ENCODE assay signal across 21 cellular contexts in genomic region chr10:72375173-72375572, GRCh38. TPM values are rescaled to one million over a fixed set of nuclear protein-coding genes. Genes with fewer than 3 reads are reported as not detected.
DNase-seq lines count a peak whose midpoint lies in the region; TF ChIP-seq lines count a peak whose summit lies in the region.
"Had no signal": no experiment of that assay in that cellular context is flagged by ENCODE, and none has a peak within 500 bp of the region (broad histone marks: within the 10 kb centered on the region; RNA-seq: fewer than 3 reads in every experiment).

No MANE protein-coding gene starts in this region.

- no peak overlapping the region for H3K9ac ChIP-seq in endodermal cell (ENCODE audit: extremely low read depth, low read length, poor library complexity, severe bottlenecking)

- H3K9me3 Mint-ChIP-seq in endodermal cell: no peaks in the 10 kb centered on the region
- no peaks in the 10 kb centered on the region for H3K9me3 Mint-ChIP-seq in Calu3 (ENCODE audit: low read depth, unreplicated experiment)
- H3K9me3 Mint-ChIP-seq: activated naive CD8-positive, alpha-beta T cell treated with anti-CD3 and anti-CD28 coated beads, Interleukin-2, amount 50 U/mL, for 24 hours; activated T-helper 2 cell treated with anti-CD3 and anti-CD28 coated beads, Interferon-gamma antibody, Interleukin-2, Interleukin-4, amounts not matched to agents 10 μg/mL and 5 μg/mL and 100 μg/mL, durations not matched to agents 14 hours and 24 hours and 36 hours; stimulated activated effector memory CD8-positive, alpha-beta T cell treated with anti-CD3 and anti-CD28 coated beads, Interleukin-12 subunit alpha, Interleukin-12 subunit beta, amount 100 ng/mL, for 72 hours had no signal

- peaks cover 18% of the 10 kb centered on the region for H3K4me1 Mint-ChIP-seq in endodermal cell
- H3K4me1 Mint-ChIP-seq in Calu3 (ENCODE audit: low read depth, unreplicated experiment): no peaks in the 10 kb centered on the region

- H3K27me3 ChIP-seq in endodermal cell (ENCODE audit: control insufficient read depth, insufficient read depth, low read length, poor library complexity, severe bottlenecking): no peaks in the 10 kb centered on the region
- H3K27me3 ChIP-seq: esophagus muscularis mucosa, SJCRH30, tibial artery had no signal

- no TSS peak for BruUV-seq in Calu3 (replicated peaks; lab: Mats Ljungman, UMichigan)

- peak; percentile 29 for TF ChIP-seq CTCF in LNCaP clone FGC (IDR thresholded peaks at IDR 0.05; ENCODE audit: control insufficient read depth, extremely low read depth, insufficient read depth)
- TF ChIP-seq CTCF in endodermal cell (conservative IDR thresholded peaks at IDR 0.05): peak; percentile 44
- no peak for TF ChIP-seq CTCF in Calu3 (IDR thresholded peaks at IDR 0.05; ENCODE audit: unreplicated experiment)
- no peak for TF ChIP-seq CTCF in GM20000 (IDR thresholded peaks at IDR 0.05; ENCODE audit: extremely low read depth, missing control alignments)

- peaks cover 18% of the 10 kb centered on the region for H3K36me3 Mint-ChIP-seq in endodermal cell (ENCODE audit: low read depth)
- no peaks in the 10 kb centered on the region for H3K36me3 Mint-ChIP-seq in Calu3 (ENCODE audit: insufficient read depth, unreplicated experiment)

- H3K27me3 Mint-ChIP-seq in endodermal cell (ENCODE audit: insufficient read depth) (no peaks in the 10 kb centered on the region), Calu3 (ENCODE audit: unreplicated experiment) (no peaks in the 10 kb centered on the region)
- H3K27me3 Mint-ChIP-seq: activated CD4-positive, alpha-beta T cell treated with anti-CD3 and anti-CD28 coated beads for 36 hours; activated CD8-positive, alpha-beta memory T cell treated with anti-CD3 and anti-CD28 coated beads, Interleukin-2, amount 10 ng/mL, durations not matched to agents 7 days and 5 days; activated naive CD8-positive, alpha-beta T cell treated with anti-CD3 and anti-CD28 coated beads, Interleukin-2, amount 50 U/mL, for 24 hours had no signal

- H3K36me3 ChIP-seq in endodermal cell (ENCODE audit: control insufficient read depth, insufficient read depth, low read length): peaks cover 5% of the 10 kb centered on the region
- H3K36me3 ChIP-seq: HAP-1, SJCRH30 had no signal

- peak; percentile 21 for DNase-seq in AG08395 (ENCODE audit: low spot score)
- no peak for DNase-seq in LNCaP clone FGC (ENCODE audit: low read depth)
- DNase-seq in endodermal cell: peak; percentile 68
- peak; percentile 25 for DNase-seq in myocyte (ENCODE audit: low read depth)
- DNase-seq in Calu3: no peak
- no peak for DNase-seq in GM20000 (ENCODE audit: low spot score)
- DNase-seq in DMS53 treated with DMSO at 0.1 percent for 48 hours (lab: John Stamatoyannopoulos, UW; ENCODE audit: unreplicated experiment): no peak
- no peak for DNase-seq in NCI-H1105 treated with DMSO at 0.1 percent for 48 hours (lab: John Stamatoyannopoulos, UW)
- DNase-seq: activated CD4-positive, alpha-beta T cell treated with anti-CD3 and anti-CD28 coated beads for 36 hours; activated CD8-positive, alpha-beta memory T cell treated with anti-CD3 and anti-CD28 coated beads, Interleukin-2, amount 10 ng/mL, durations not matched to agents 7 days and 5 days; activated naive CD8-positive, alpha-beta T cell treated with anti-CD3 and anti-CD28 coated beads, Interleukin-2, amount 50 U/mL, for 24 hours; mammary epithelial cell; stimulated activated CD4-positive, alpha-beta T cell treated with anti-CD3 and anti-CD28 coated beads, Interleukin-12 subunit alpha, Interleukin-12 subunit beta, amount 100 ng/mL, for 4 hours; T1000; tibial artery had no signal

- CTCF ChIA-PET in Calu3 (lab: Charles Lee): interaction anchor here (0.6 to 1.1 kb wide), 5 partner anchors 397 to 853 kb away, joined by 3 read pairs; no protein-coding TSS in a partner anchor

- H3K27ac ChIP-seq in endodermal cell (ENCODE audit: low read depth, low read length): no peak overlapping the region
- H3K27ac ChIP-seq: esophagus muscularis mucosa, HL-60, SJCRH30, tibial artery had no signal

- WGBS in endodermal cell (ENCODE audit: insufficient coverage in 1 of 2, insufficient read length in 1 of 2), 2 experiments: 89 to 99% methylated on average over 3 of the region's 3 CpGs

- H3K4me1 ChIP-seq in endodermal cell (ENCODE audit: control insufficient read depth, insufficient read depth, low read length): peaks cover 11% of the 10 kb centered on the region
- H3K4me1 ChIP-seq: esophagus muscularis mucosa, HAP-1, SJCRH30, tibial artery had no signal

- intact Hi-C loops in Calu3 (cut with micrococcal nuclease; ENCODE audit: unreplicated experiment): no loop called here

- H3K27ac Mint-ChIP-seq in endodermal cell (peak overlapping the region; percentile 74), Calu3 (ENCODE audit: unreplicated experiment) (no peak overlapping the region)
- H3K27ac Mint-ChIP-seq: activated CD4-positive, alpha-beta T cell treated with anti-CD3 and anti-CD28 coated beads for 36 hours; activated CD8-positive, alpha-beta memory T cell treated with anti-CD3 and anti-CD28 coated beads, Interleukin-2, amount 10 ng/mL, durations not matched to agents 7 days and 5 days; activated naive CD8-positive, alpha-beta T cell treated with anti-CD3 and anti-CD28 coated beads, Interleukin-2, amount 50 U/mL, for 24 hours; activated T-helper 2 cell treated with anti-CD3 and anti-CD28 coated beads, Interferon-gamma antibody, Interleukin-2, Interleukin-4, amounts not matched to agents 10 μg/mL and 5 μg/mL and 100 μg/mL, durations not matched to agents 14 hours and 24 hours and 36 hours; stimulated activated effector memory CD8-positive, alpha-beta T cell treated with anti-CD3 and anti-CD28 coated beads, Interleukin-12 subunit alpha, Interleukin-12 subunit beta, amount 100 ng/mL, for 72 hours had no signal

- no peak overlapping the region for H3K4me3 ChIP-seq in LNCaP clone FGC (ENCODE audit: low read depth, low read length)
- no peak overlapping the region for H3K4me3 ChIP-seq in endodermal cell (ENCODE audit: low read length)
- H3K4me3 ChIP-seq: esophagus muscularis mucosa, HAP-1, SJCRH30, tibial artery had no signal

- H3K4me3 Mint-ChIP-seq in endodermal cell (no peak overlapping the region), Calu3 (ENCODE audit: low read depth, unreplicated experiment) (no peak overlapping the region)
- H3K4me3 Mint-ChIP-seq: activated CD4-positive, alpha-beta T cell treated with anti-CD3 and anti-CD28 coated beads for 36 hours; activated CD8-positive, alpha-beta memory T cell treated with anti-CD3 and anti-CD28 coated beads, Interleukin-2, amount 10 ng/mL, durations not matched to agents 7 days and 5 days; activated naive CD8-positive, alpha-beta T cell treated with anti-CD3 and anti-CD28 coated beads, Interleukin-2, amount 50 U/mL, for 24 hours; stimulated activated effector memory CD8-positive, alpha-beta T cell treated with anti-CD3 and anti-CD28 coated beads, Interleukin-12 subunit alpha, Interleukin-12 subunit beta, amount 100 ng/mL, for 72 hours had no signal

- H3K9me3 ChIP-seq in endodermal cell (ENCODE audit: control insufficient read depth, low read length): no peaks in the 10 kb centered on the region
- H3K9me3 ChIP-seq: esophagus muscularis mucosa, HAP-1, SJCRH30, tibial artery had no signal

RNA-seq across cellular contexts. Expression of gene DNAJB12, which starts 20.5 kb away (rescaled TPM):
- total RNA-seq in endodermal cell (10 to 100 TPM; 22.6 to 27.5 TPM), myocyte (27.1 and 30.3 TPM in 2 replicates), Calu3 (2022) (43.1 and 48.0 TPM in 2 replicates)
- polyA plus RNA-seq in endodermal cell (2013, experiment 1 of 2): 18.3 TPM
- polyA plus RNA-seq in endodermal cell (2013, experiment 2 of 2): 17.5 TPM
- 41.3 TPM for polyA plus RNA-seq in myocyte (2012)

Comparison
In these comparisons a context has a peak if more than half of its experiments do, and no peak if none do; other contexts are left out.
1. DNase-seq: peak in AG08395 (single experiment), endodermal cell (single experiment) and myocyte (single experiment); none in LNCaP clone FGC (single experiment), Calu3 (single experiment), GM20000 (single experiment), DMS53 treated with DMSO at 0.1 percent for 48 hours (single experiment) and NCI-H1105 treated with DMSO at 0.1 percent for 48 hours (single experiment).
2. CTCF ChIP-seq: peak in LNCaP clone FGC (single experiment) and endodermal cell (single experiment); none in Calu3 (single experiment) and GM20000 (single experiment).